In the genomic region with DNA sequence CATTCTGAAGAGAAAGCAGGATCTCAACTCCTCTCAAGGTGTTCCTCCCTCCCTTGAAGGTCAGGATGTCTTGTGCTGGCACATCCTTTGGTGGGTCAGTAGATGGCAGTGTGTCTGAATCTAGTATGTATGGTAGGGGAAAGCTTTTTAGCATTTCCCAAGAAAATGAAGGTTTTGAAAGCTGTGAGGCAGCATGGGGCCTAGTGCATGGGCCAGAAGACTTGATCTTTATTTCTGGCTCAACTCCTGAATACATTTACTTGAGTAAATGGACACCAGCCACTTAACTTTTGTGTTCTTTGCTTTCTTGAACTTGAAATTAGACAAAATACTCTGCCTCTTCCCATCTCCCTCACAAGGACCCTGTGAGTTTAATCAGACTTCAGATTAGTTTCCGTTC, we compare ENCODE assay signal across 8 cellular contexts.
DNase-seq lines count a peak whose midpoint lies in the region; ATAC-seq, FAIRE-seq and TF ChIP-seq lines count a peak whose summit lies in the region.

No MANE protein-coding gene starts in this region.

- H3K9ac ChIP-seq in GM12878 (ENCODE audit: control insufficient read depth, insufficient read depth, low read length) = no peak overlapping the region

- H3K4me3 ChIP-seq in GM12878 = no peak overlapping the region

- DNase-seq in GM03348 (ENCODE audit: low spot score) (peak; percentile 59), HT-29 (ENCODE audit: low spot score) (peak; percentile 51), GM12878 (ENCODE audit: low read depth, low spot score) (no peak), iPS-NIHi7 (ENCODE audit: extremely low spot score) (peak; percentile 76), HuH-7.5 (ENCODE audit: low spot score) (no peak)
- DNase-seq in stimulated activated CD4-positive, alpha-beta T cell treated with anti-CD3 and anti-CD28 coated beads, Interleukin-12 subunit alpha, Interleukin-12 subunit beta, amount 100 ng/mL, for 4 hours = peak; percentile 11

- peak; percentile 57 to 74 (median 64) for TF ChIP-seq CTCF in GM12878 (IDR thresholded peaks at IDR 0.05 in 2 of 3, conservative IDR thresholded peaks at IDR 0.05 in 1 of 3; ENCODE audit: control insufficient read depth in 2 of 3, extremely low read depth in 1 of 3, insufficient read depth in 1 of 3, low read depth in 3 of 3, low read length in 3 of 3)

- H3K27me3 ChIP-seq in GM12878 (replicated peaks in 1 of 2; ENCODE audit: control insufficient read depth in 2 of 2, insufficient read depth in 2 of 2, low read length in 1 of 2) = no peaks in the 10 kb centered on the region

- no peak overlapping the region for H2AFZ ChIP-seq in GM12878 (ENCODE audit: control insufficient read depth, low read depth, low read length)

- POLR2A ChIA-PET in GM12878 (lab: Charles Lee) = no interaction called here

- no peaks in the 10 kb centered on the region for H3K9me3 ChIP-seq in GM12878 (replicated peaks; ENCODE audit: control insufficient read depth, insufficient read depth, low read length)

- peak; percentile 86 for ATAC-seq in GM21528 (IDR thresholded peaks at IDR 0.05; ENCODE audit: low FRiP score, unreplicated experiment)
- ATAC-seq in SK-N-SH treated with all-trans-retinoic acid at 6 μM for 48 hours = peak; percentile 97
- peak; percentile 86 for ATAC-seq in GM12878

- H3K36me3 ChIP-seq in GM12878 (ENCODE audit: control insufficient read depth in 2 of 2, insufficient read depth in 2 of 2, low read length in 1 of 2) = no peaks in the 10 kb centered on the region

- CTCF ChIA-PET in GM12878 (lab: Yijun Ruan, JAX) = interaction anchor here (1.3 to 2.3 kb wide), 2 partner anchors 11 to 15 kb away, joined by 4 to 5 read pairs; no protein-coding TSS in a partner anchor

- in situ Hi-C loops in GM12878 (cut with MboI) = no loop called here

- H3K79me2 ChIP-seq in GM12878 (ENCODE audit: control insufficient read depth, insufficient read depth, low read length) = no peaks in the 10 kb centered on the region

- FAIRE-seq in GM12878 (lab: Jason Lieb, UNC) = peak; percentile 49

- RAD21 ChIA-PET in GM12878 (lab: Charles Lee; ENCODE audit: unreplicated experiment) = interaction anchor here (2.1 kb wide), 1 partner anchor 1253 kb away, joined by 9 read pairs; no protein-coding TSS in a partner anchor

- WGBS in GM12878 (ENCODE audit: insufficient coverage, insufficient replicate concordance, low lambda C conversion rate, missing lambda C conversion rate) = 43% methylated on average over 1 of the region's 1 CpG

- H3K4me1 ChIP-seq in GM12878 (ENCODE audit: control insufficient read depth, insufficient read depth, low read length) = no peaks in the 10 kb centered on the region

- TF ChIP-seq RAD21 in GM12878 (IDR thresholded peaks at IDR 0.05; ENCODE audit: insufficient read depth, low read depth, low read length) = peak; percentile 73

- no peak overlapping the region for H3K4me2 ChIP-seq in GM12878 (ENCODE audit: control insufficient read depth, insufficient read depth)

- no peak for TF ChIP-seq EP300 in GM12878 (IDR thresholded peaks at IDR 0.05; ENCODE audit: borderline replicate concordance in 1 of 2, control insufficient read depth in 1 of 2, low read depth in 2 of 2, low read length in 2 of 2)

- no peak overlapping the region for H3K27ac ChIP-seq in GM12878 (ENCODE audit: control insufficient read depth, insufficient read depth)

- SMC1A ChIA-PET in GM12878 (lab: Charles Lee; ENCODE audit: uncharacterized antibody, unreplicated experiment) = interaction anchor here (1.4 to 1.5 kb wide), 2 partner anchors 16 to 1254 kb away, joined by 3 to 7 read pairs; no protein-coding TSS in a partner anchor

- no TSS peak for BruUV-seq in GM12878 (replicated peaks; lab: Mats Ljungman, UMichigan)

- no peak for TF ChIP-seq POLR2A in GM12878 (IDR thresholded peaks at IDR 0.05; ENCODE audit: low read depth, low read length)

- no peaks in the 10 kb centered on the region for H4K20me1 ChIP-seq in GM12878 (ENCODE audit: control insufficient read depth, insufficient read depth)

- intact Hi-C loops in GM12878 (cut with micrococcal nuclease; ENCODE audit: unreplicated experiment) = loop anchor here (5.0 kb wide), 1 partner anchor 1253 kb away; no protein-coding TSS in a partner anchor

TF ChIP-seq in SK-N-SH treated with all-trans-retinoic acid at 6 μM for 48 hours, 23 proteins besides CTCF, POLR2A, EP300 and RAD21:
- TF ChIP-seq, protein P1, sequence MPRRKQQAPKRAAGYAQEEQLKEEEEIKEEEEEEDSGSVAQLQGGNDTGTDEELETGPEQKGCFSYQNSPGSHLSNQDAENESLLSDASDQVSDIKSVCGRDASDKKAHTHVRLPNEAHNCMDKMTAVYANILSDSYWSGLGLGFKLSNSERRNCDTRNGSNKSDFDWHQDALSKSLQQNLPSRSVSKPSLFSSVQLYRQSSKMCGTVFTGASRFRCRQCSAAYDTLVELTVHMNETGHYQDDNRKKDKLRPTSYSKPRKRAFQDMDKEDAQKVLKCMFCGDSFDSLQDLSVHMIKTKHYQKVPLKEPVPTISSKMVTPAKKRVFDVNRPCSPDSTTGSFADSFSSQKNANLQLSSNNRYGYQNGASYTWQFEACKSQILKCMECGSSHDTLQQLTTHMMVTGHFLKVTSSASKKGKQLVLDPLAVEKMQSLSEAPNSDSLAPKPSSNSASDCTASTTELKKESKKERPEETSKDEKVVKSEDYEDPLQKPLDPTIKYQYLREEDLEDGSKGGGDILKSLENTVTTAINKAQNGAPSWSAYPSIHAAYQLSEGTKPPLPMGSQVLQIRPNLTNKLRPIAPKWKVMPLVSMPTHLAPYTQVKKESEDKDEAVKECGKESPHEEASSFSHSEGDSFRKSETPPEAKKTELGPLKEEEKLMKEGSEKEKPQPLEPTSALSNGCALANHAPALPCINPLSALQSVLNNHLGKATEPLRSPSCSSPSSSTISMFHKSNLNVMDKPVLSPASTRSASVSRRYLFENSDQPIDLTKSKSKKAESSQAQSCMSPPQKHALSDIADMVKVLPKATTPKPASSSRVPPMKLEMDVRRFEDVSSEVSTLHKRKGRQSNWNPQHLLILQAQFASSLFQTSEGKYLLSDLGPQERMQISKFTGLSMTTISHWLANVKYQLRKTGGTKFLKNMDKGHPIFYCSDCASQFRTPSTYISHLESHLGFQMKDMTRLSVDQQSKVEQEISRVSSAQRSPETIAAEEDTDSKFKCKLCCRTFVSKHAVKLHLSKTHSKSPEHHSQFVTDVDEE (CRISPR knock-in tag; IDR thresholded peaks at IDR 0.05) = no peak
- no peak for TF ChIP-seq GLIS3 (CRISPR knock-in tag; IDR thresholded peaks at IDR 0.05)
- no peak for TF ChIP-seq ESRRG (CRISPR knock-in tag; IDR thresholded peaks at IDR 0.05)
- no peak for TF ChIP-seq ISL1 (CRISPR knock-in tag; IDR thresholded peaks at IDR 0.05)

TF ChIP-seq in GM12878, 131 proteins besides CTCF, POLR2A, EP300 and RAD21:
- TF ChIP-seq, protein P2, sequence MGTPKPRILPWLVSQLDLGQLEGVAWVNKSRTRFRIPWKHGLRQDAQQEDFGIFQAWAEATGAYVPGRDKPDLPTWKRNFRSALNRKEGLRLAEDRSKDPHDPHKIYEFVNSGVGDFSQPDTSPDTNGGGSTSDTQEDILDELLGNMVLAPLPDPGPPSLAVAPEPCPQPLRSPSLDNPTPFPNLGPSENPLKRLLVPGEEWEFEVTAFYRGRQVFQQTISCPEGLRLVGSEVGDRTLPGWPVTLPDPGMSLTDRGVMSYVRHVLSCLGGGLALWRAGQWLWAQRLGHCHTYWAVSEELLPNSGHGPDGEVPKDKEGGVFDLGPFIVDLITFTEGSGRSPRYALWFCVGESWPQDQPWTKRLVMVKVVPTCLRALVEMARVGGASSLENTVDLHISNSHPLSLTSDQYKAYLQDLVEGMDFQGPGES (IDR thresholded peaks at IDR 0.05) = no peak
- TF ChIP-seq CREM (IDR thresholded peaks at IDR 0.05; ENCODE audit: low read depth) (no peak), SMC3 (IDR thresholded peaks at IDR 0.05; ENCODE audit: borderline replicate concordance, low read length) (peak; percentile 54; the same call in 1 of the 2 replicates), ZSCAN29 (IDR thresholded peaks at IDR 0.05) (no peak)

Comparison
In these comparisons a context has a peak if more than half of its experiments do, and no peak if none do; other contexts are left out.
1. DNase-seq: peak in GM03348 (single experiment), HT-29 (single experiment), iPS-NIHi7 (single experiment) and stimulated activated CD4-positive, alpha-beta T cell treated with anti-CD3 and anti-CD28 coated beads, Interleukin-12 subunit alpha, Interleukin-12 subunit beta, amount 100 ng/mL, for 4 hours (single experiment); none in GM12878 (single experiment) and HuH-7.5 (single experiment).
2. Peak in every context shown above with its lines, with median percentiles within 50 percentile points of each other: ATAC-seq.